ENCODE assay signal across 18 cellular contexts in the genomic region with DNA sequence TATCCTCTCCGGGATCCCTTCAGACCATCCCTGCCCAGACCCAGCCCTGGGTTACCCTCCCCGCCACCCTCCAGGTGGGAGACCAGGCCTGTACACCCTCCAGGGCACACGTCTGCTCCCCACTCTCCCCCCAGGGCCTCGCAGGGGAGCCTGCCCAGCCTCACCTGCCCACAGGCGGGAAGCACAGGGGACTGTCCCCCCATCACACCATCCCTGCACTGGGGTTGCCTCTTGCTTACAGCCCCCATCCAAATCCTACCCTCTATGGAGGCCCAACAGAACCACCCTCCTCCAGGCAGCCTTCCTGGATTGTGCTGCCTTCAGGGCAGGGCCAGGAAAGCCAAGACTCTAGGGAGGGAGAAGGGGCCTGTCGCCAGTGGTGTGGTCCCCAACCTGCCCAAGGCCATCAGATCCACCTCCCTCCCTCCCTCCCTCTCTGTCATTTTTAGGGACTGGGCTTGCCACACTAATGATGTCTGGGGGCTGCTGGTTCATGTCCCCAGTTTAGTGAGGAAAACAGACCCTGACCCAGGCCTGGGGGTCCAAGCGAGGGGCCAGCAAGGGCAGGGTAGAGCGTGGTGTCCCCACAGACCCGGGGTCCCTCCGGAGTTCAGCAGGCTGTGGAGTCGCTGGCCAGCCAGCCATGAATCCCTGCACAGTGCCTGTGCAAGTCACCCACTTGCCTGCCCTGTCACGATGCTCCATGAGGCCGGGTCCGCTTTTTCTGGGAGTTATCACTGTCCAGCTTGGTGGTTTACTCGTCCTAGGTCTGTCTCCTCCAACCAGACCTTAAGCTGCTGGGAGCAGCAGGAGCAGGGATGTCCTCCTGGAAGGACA.
DNase-seq lines count a peak whose midpoint lies in the region; ATAC-seq and TF ChIP-seq lines count a peak whose summit lies in the region.
"Had no signal": no experiment of that assay in that cellular context is flagged by ENCODE, and none has a peak within 500 bp of the region (broad histone marks: within the 10 kb centered on the region; RNA-seq: fewer than 3 reads in every experiment).

No MANE protein-coding gene starts in this region.

- H3K27me3 ChIP-seq in osteoblast (ENCODE audit: insufficient read depth, low read length), result no peaks in the 10 kb centered on the region
- H3K27me3 ChIP-seq: Peyer's patch had no signal

- H3K36me3 ChIP-seq in osteoblast (ENCODE audit: insufficient read depth, low read length), result no peaks in the 10 kb centered on the region
- H3K36me3 ChIP-seq: HAP-1, Peyer's patch had no signal

- H2AFZ ChIP-seq in osteoblast (ENCODE audit: low read length), result no peak overlapping the region

- H3K27me3 Mint-ChIP-seq in activated CD8-positive, alpha-beta memory T cell treated with anti-CD3 and anti-CD28 coated beads, Interleukin-2, amount 10 ng/mL, durations not matched to agents 7 days and 5 days, result no peaks in the 10 kb centered on the region
- peaks cover 8% of the 10 kb centered on the region for H3K27me3 Mint-ChIP-seq in chondrocyte (ENCODE audit: low read depth)

- no peaks in the 10 kb centered on the region for H3K9me3 Mint-ChIP-seq in activated CD8-positive, alpha-beta memory T cell treated with anti-CD3 and anti-CD28 coated beads, Interleukin-2, amount 10 ng/mL, durations not matched to agents 7 days and 5 days (ENCODE audit: low read depth)
- no peaks in the 10 kb centered on the region for H3K9me3 Mint-ChIP-seq in chondrocyte (ENCODE audit: low read depth)

- no peak overlapping the region for H3K4me3 ChIP-seq in osteoblast (ENCODE audit: insufficient read depth, low read length)
- H3K4me3 ChIP-seq: HAP-1, Peyer's patch had no signal

- no peak overlapping the region for H3K27ac Mint-ChIP-seq in activated CD8-positive, alpha-beta memory T cell treated with anti-CD3 and anti-CD28 coated beads, Interleukin-2, amount 10 ng/mL, durations not matched to agents 7 days and 5 days
- H3K27ac Mint-ChIP-seq in chondrocyte (ENCODE audit: unreplicated experiment), result no peak overlapping the region

- H3K4me2 ChIP-seq in osteoblast (ENCODE audit: insufficient read depth, low read length), result no peak overlapping the region

- H3K4me1 Mint-ChIP-seq in activated CD8-positive, alpha-beta memory T cell treated with anti-CD3 and anti-CD28 coated beads, Interleukin-2, amount 10 ng/mL, durations not matched to agents 7 days and 5 days, result peaks cover 4% of the 10 kb centered on the region
- H3K4me1 Mint-ChIP-seq in chondrocyte (ENCODE audit: low read depth), result no peaks in the 10 kb centered on the region

- H3K9me3 ChIP-seq in osteoblast (ENCODE audit: low read depth, low read length), result no peaks in the 10 kb centered on the region
- H3K9me3 ChIP-seq: HAP-1, Peyer's patch had no signal

- no peaks in the 10 kb centered on the region for H4K20me1 ChIP-seq in osteoblast (ENCODE audit: insufficient read depth, low read length)

- no peaks in the 10 kb centered on the region for H3K4me1 ChIP-seq in osteoblast (ENCODE audit: insufficient read depth, low read length)
- H3K4me1 ChIP-seq: HAP-1, Peyer's patch had no signal

- no peak for ATAC-seq in activated CD8-positive, alpha-beta memory T cell treated with anti-CD3 and anti-CD28 coated beads, Interleukin-2, amount 10 ng/mL, durations not matched to agents 7 days and 5 days
- ATAC-seq in HG02588 (IDR thresholded peaks at IDR 0.05; ENCODE audit: unreplicated experiment), result no peak
- ATAC-seq: SK-N-SH treated with all-trans-retinoic acid at 6 μM for 48 hours had no signal

- no peaks in the 10 kb centered on the region for H3K79me2 ChIP-seq in osteoblast (ENCODE audit: insufficient read depth, low read length)

- H3K4me3 Mint-ChIP-seq in activated CD8-positive, alpha-beta memory T cell treated with anti-CD3 and anti-CD28 coated beads, Interleukin-2, amount 10 ng/mL, durations not matched to agents 7 days and 5 days, result no peak overlapping the region
- no peak overlapping the region for H3K4me3 Mint-ChIP-seq in chondrocyte (ENCODE audit: unreplicated experiment)

- H3K36me3 Mint-ChIP-seq in activated CD8-positive, alpha-beta memory T cell treated with anti-CD3 and anti-CD28 coated beads, Interleukin-2, amount 10 ng/mL, durations not matched to agents 7 days and 5 days, result no peaks in the 10 kb centered on the region
- H3K36me3 Mint-ChIP-seq in chondrocyte (ENCODE audit: low read depth), result no peaks in the 10 kb centered on the region

- TF ChIP-seq CTCF in GM13976 (IDR thresholded peaks at IDR 0.05; ENCODE audit: borderline replicate concordance, control extremely low read depth, extremely low read depth, insufficient read depth, missing control alignments) (no peak), chondrocyte (IDR thresholded peaks at IDR 0.05) (no peak), osteoblast (IDR thresholded peaks at IDR 0.05; ENCODE audit: extremely low read depth, low read depth, low read length) (no peak)

- CTCF ChIA-PET in activated CD8-positive, alpha-beta memory T cell treated with anti-CD3 and anti-CD28 coated beads, Interleukin-2, amount 10 ng/mL, durations not matched to agents 7 days and 5 days (lab: Charles Lee), result no interaction called here

- in situ Hi-C loops in GM13976 (cut with MboI; ENCODE audit: low sequenced_read_pairs, unreplicated experiment), result no loop called here

- H3K27ac ChIP-seq in osteoblast (ENCODE audit: low read depth, low read length), result no peak overlapping the region
- H3K27ac ChIP-seq: Peyer's patch had no signal

- peak; percentile 13 for DNase-seq in activated CD8-positive, alpha-beta memory T cell treated with anti-CD3 and anti-CD28 coated beads, Interleukin-2, amount 50 U/mL, for 48 hours
- DNase-seq in activated CD8-positive, alpha-beta memory T cell treated with anti-CD3 and anti-CD28 coated beads, Interleukin-2, amount 10 ng/mL, durations not matched to agents 7 days and 5 days, result no peak
- DNase-seq in GM13976 (ENCODE audit: low spot score) (peak; percentile 33), chondrocyte (ENCODE audit: low spot score) (peak; percentile 83), osteoblast (ENCODE audit: insufficient read length, low spot score, missing footprints) (peak; percentile 61), SIG-M5 treated with dmso at 0.1 percent for 504 hours (lab: John Stamatoyannopoulos, UW; ENCODE audit: unreplicated experiment) (no peak)
- no peak for DNase-seq in activated effector memory CD4-positive, alpha-beta T cell treated with anti-CD3 and anti-CD28 coated beads, Interleukin-2, amount 50 U/mL, for 16 hours
- DNase-seq: DMS153, KBM-7, NCI-H1048, NCI-H2081, NCI-H510A treated with DMSO at 0.1 percent for 48 hours, NCI-H82, Right ventricle myocardium superior had no signal

Comparison
In these comparisons a context has a peak if more than half of its experiments do, and no peak if none do; other contexts are left out.
1. DNase-seq: peak in activated CD8-positive, alpha-beta memory T cell treated with anti-CD3 and anti-CD28 coated beads, Interleukin-2, amount 50 U/mL, for 48 hours (single experiment), GM13976 (single experiment), chondrocyte (single experiment) and osteoblast (single experiment); none in activated CD8-positive, alpha-beta memory T cell treated with anti-CD3 and anti-CD28 coated beads, Interleukin-2, amount 10 ng/mL, durations not matched to agents 7 days and 5 days (single experiment), SIG-M5 treated with dmso at 0.1 percent for 504 hours (single experiment) and activated effector memory CD4-positive, alpha-beta T cell treated with anti-CD3 and anti-CD28 coated beads, Interleukin-2, amount 50 U/mL, for 16 hours (single experiment).